Comparison of ENCODE assay signal across 10 cellular contexts in the genomic region with DNA sequence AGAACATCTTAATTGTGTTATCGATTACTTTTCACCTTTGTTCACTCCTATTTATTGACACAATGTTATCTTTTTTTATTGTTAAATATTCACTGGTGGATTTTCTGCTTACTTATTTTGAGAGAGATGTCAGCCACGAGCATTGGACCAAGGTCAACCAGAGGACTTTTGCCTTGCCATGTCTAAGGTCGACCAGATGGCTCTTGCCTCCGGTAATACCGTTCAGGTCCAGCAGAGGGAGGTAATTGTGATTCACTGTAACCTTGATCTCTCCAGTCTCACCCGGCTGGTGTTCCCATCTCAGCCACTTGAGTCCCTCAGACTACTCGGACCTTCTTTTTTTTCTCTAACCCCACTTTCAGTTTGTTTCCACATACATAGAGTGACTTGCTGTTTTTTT.
DNase-seq lines count a peak whose midpoint lies in the region; ATAC-seq, FAIRE-seq and TF ChIP-seq lines count a peak whose summit lies in the region.
"Had no signal": no experiment of that assay in that cellular context is flagged by ENCODE, and none has a peak within 500 bp of the region (broad histone marks: within the 10 kb centered on the region; RNA-seq: fewer than 3 reads in every experiment).

No MANE protein-coding gene starts in this region.

- H3K27me3 ChIP-seq in OCI-LY3 (ENCODE audit: low read depth, low read length) = no peaks in the 10 kb centered on the region
- no peaks in the 10 kb centered on the region for H3K27me3 ChIP-seq in endothelial cell of umbilical vein (ENCODE audit: control insufficient read depth in 2 of 2, insufficient read depth in 2 of 2, low read length in 2 of 2)
- H3K27me3 ChIP-seq in transverse colon = no peaks in the 10 kb centered on the region
- H3K27me3 ChIP-seq in upper lobe of left lung = no peaks in the 10 kb centered on the region
- H3K27me3 ChIP-seq: esophagus squamous epithelium, thyroid gland had no signal

- TF ChIP-seq POLR2A in endothelial cell of umbilical vein (IDR thresholded peaks at IDR 0.05; ENCODE audit: low read depth, low read length) (no peak), transverse colon (IDR thresholded peaks at IDR 0.05) (no peak), upper lobe of left lung (IDR thresholded peaks at IDR 0.05) (no peak)

- CTCF ChIA-PET in endothelial cell of umbilical vein (lab: Charles Lee) = no interaction called here

- 89 to 90% methylated on average over 3 to 7 of the region's 7 CpGs for whole genome bisulfite sequencing in transverse colon (ENCODE audit: low coverage in 1 of 2), 2 donors
- 87 to 90% methylated on average over 7 of the region's 7 CpGs for WGBS in upper lobe of left lung, 2 donors

- TF ChIP-seq CTCF in AG09309 (IDR thresholded peaks at IDR 0.05; ENCODE audit: control insufficient read depth, insufficient read depth, low read depth, low read length, missing control alignments) (peak; percentile 11), OCI-LY3 (IDR thresholded peaks at IDR 0.05; ENCODE audit: low read depth, low read length) (peak; percentile 48), endothelial cell of umbilical vein (IDR thresholded peaks at IDR 0.05; ENCODE audit: extremely low read depth in 1 of 2, insufficient read depth in 1 of 2, low read depth in 1 of 2, low read length in 2 of 2) (peak; percentile 12 to 26), transverse colon (IDR thresholded peaks at IDR 0.05) (peak in 1 of 5 experiments; percentile 12), upper lobe of left lung (IDR thresholded peaks at IDR 0.05) (peak in 2 of 6 experiments; percentile 14 to 16)

- dilution Hi-C loops in endothelial cell of umbilical vein (cut with MboI; ENCODE audit: extremely low pct_ligation_motif_present, low sequenced_read_pairs) = no loop called here

- intact Hi-C loops in endothelial cell of umbilical vein (cut with micrococcal nuclease) = loop anchor here (10.0 kb wide), 1 partner anchor 550 kb away; no protein-coding TSS in a partner anchor
- intact Hi-C loops in transverse colon (cut with DNase I; ENCODE audit: low total_unique reads) = no loop called here

- no peak for ATAC-seq in GM21576 (IDR thresholded peaks at IDR 0.05; ENCODE audit: unreplicated experiment)
- no peak for ATAC-seq in upper lobe of left lung (ENCODE audit: low FRiP score in 2 of 2)

- H3K9me3 ChIP-seq in OCI-LY3 (ENCODE audit: insufficient read depth, low read length) = no peaks in the 10 kb centered on the region
- peaks cover 8% of the 10 kb centered on the region for H3K9me3 ChIP-seq in endothelial cell of umbilical vein (replicated peaks; ENCODE audit: control insufficient read depth, insufficient read depth, low read length)
- peaks cover 14 to 23% of the 10 kb centered on the region in 2 donors for H3K9me3 ChIP-seq in transverse colon
- H3K9me3 ChIP-seq in upper lobe of left lung = peaks cover 0 to 33% (median 17%) of the 10 kb centered on the region in 4 donors
- H3K9me3 ChIP-seq: thyroid gland had no signal

- BruUV-seq in endothelial cell of umbilical vein (replicated peaks; lab: Mats Ljungman, UMichigan) = no TSS peak

- H3K36me3 ChIP-seq in OCI-LY3 (replicated peaks; ENCODE audit: low read depth, low read length) (peaks cover 42% of the 10 kb centered on the region), endothelial cell of umbilical vein (ENCODE audit: control insufficient read depth in 2 of 2, extremely low read depth in 1 of 2, insufficient read depth in 2 of 2, low read length in 2 of 2) (no peaks in the 10 kb centered on the region), transverse colon (peaks cover 0 to 8% (median 2%) of the 10 kb centered on the region in 4 donors), upper lobe of left lung (peaks cover 0 to 13% (median 2%) of the 10 kb centered on the region in 4 donors)
- H3K36me3 ChIP-seq: thyroid gland had no signal

- H3K9ac ChIP-seq in OCI-LY3 (ENCODE audit: low read length) (no peak overlapping the region), endothelial cell of umbilical vein (replicated peaks; ENCODE audit: extremely low read depth, insufficient read depth, low read length) (no peak overlapping the region)

- no peak overlapping the region for H2AFZ ChIP-seq in OCI-LY3 (ENCODE audit: low read depth, low read length)
- H2AFZ ChIP-seq in endothelial cell of umbilical vein (ENCODE audit: low read depth, low read length) = no peak overlapping the region

- H3K4me1 ChIP-seq in OCI-LY3 (ENCODE audit: low read length) (peaks cover 2% of the 10 kb centered on the region), endothelial cell of umbilical vein (ENCODE audit: control insufficient read depth, extremely low read depth, insufficient read depth, low read length) (no peaks in the 10 kb centered on the region), transverse colon (no peaks in the 10 kb centered on the region), upper lobe of left lung (no peaks in the 10 kb centered on the region)
- H3K4me1 ChIP-seq: esophagus squamous epithelium, thyroid gland had no signal

- DNase-seq in AG09309 (ENCODE audit: low read depth) (no peak), ELF-1 (ENCODE audit: low read depth, low spot score) (peak; percentile 25), endothelial cell of umbilical vein (ENCODE audit: low read depth, low spot score) (no peak), amygdala (lab: John Stamatoyannopoulos, UW) (no peak), transverse colon (no peak), upper lobe of left lung (no peak)
- DNase-seq: esophagus squamous epithelium, thyroid gland had no signal

- POLR2A ChIA-PET in endothelial cell of umbilical vein (lab: Charles Lee) = no interaction called here

- H3K9me1 ChIP-seq in endothelial cell of umbilical vein (replicated peaks; ENCODE audit: control insufficient read depth, extremely low read depth, insufficient read depth, low read length) = no peaks in the 10 kb centered on the region

- FAIRE-seq in endothelial cell of umbilical vein (lab: Jason Lieb, UNC) = no peak

- in situ Hi-C loops in transverse colon (cut with MboI; ENCODE audit: low pct_ligation_motif_present in 1 of 4, low pct_unique_long_range_greater_than_20kb in 1 of 4, low sequenced_read_pairs in 3 of 4) = no loop called here

- H4K20me1 ChIP-seq in OCI-LY3 (ENCODE audit: insufficient read depth, low read length) = no peaks in the 10 kb centered on the region
- H4K20me1 ChIP-seq in endothelial cell of umbilical vein (replicated peaks; ENCODE audit: control insufficient read depth, extremely low read depth, insufficient read depth, low read length) = no peaks in the 10 kb centered on the region

- H3K79me2 ChIP-seq in OCI-LY3 (ENCODE audit: low read length) (no peaks in the 10 kb centered on the region), endothelial cell of umbilical vein (ENCODE audit: control insufficient read depth, insufficient read depth, low read length) (no peaks in the 10 kb centered on the region)

- no peak overlapping the region for H3K27ac ChIP-seq in OCI-LY3 (ENCODE audit: low read length)
- no peak overlapping the region for H3K27ac ChIP-seq in endothelial cell of umbilical vein (ENCODE audit: insufficient read depth, low read depth, low read length)
- H3K27ac ChIP-seq in transverse colon = no peak overlapping the region
- no peak overlapping the region for H3K27ac ChIP-seq in upper lobe of left lung
- H3K27ac ChIP-seq: esophagus squamous epithelium, thyroid gland had no signal

- TF ChIP-seq EP300 in transverse colon (IDR thresholded peaks at IDR 0.05; ENCODE audit: low read depth) (no peak), upper lobe of left lung (IDR thresholded peaks at IDR 0.05) (no peak)

- no peak overlapping the region for H3K4me3 ChIP-seq in AG09309 (ENCODE audit: control insufficient read depth, low read depth, low read length)
- H3K4me3 ChIP-seq in OCI-LY3 (ENCODE audit: low read length) = no peak overlapping the region
- no peak overlapping the region for H3K4me3 ChIP-seq in endothelial cell of umbilical vein (replicated peaks in 1 of 3; ENCODE audit: insufficient read depth in 1 of 3, low read depth in 1 of 3, low read length in 3 of 3)
- H3K4me3 ChIP-seq in transverse colon = no peak overlapping the region
- H3K4me3 ChIP-seq in upper lobe of left lung = no peak overlapping the region
- H3K4me3 ChIP-seq: esophagus squamous epithelium, thyroid gland had no signal

- H3K4me2 ChIP-seq in OCI-LY3 (ENCODE audit: low read length) = no peak overlapping the region
- H3K4me2 ChIP-seq in endothelial cell of umbilical vein (ENCODE audit: insufficient read depth, low read length) = no peak overlapping the region

TF ChIP-seq in endothelial cell of umbilical vein, 7 proteins besides CTCF, POLR2A, EP300 and RAD21:
- no peak for TF ChIP-seq MYC (IDR thresholded peaks at IDR 0.05; ENCODE audit: low read depth, low read length)
- no peak for TF ChIP-seq EZH2 (IDR thresholded peaks at IDR 0.05; ENCODE audit: borderline replicate concordance, low read depth, low read length, severe bottlenecking)
- TF ChIP-seq, protein P1, sequence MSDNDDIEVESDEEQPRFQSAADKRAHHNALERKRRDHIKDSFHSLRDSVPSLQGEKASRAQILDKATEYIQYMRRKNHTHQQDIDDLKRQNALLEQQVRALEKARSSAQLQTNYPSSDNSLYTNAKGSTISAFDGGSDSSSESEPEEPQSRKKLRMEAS (IDR thresholded peaks at IDR 0.05; ENCODE audit: insufficient read depth, insufficient read length) = no peak
- TF ChIP-seq POLR2AphosphoS5 (IDR thresholded peaks at IDR 0.05; ENCODE audit: insufficient read depth, low read depth, low read length) = no peak
- no peak for TF ChIP-seq GATA2 (IDR thresholded peaks at IDR 0.05; ENCODE audit: insufficient read depth, insufficient read length, low read depth, low read length)
- TF ChIP-seq FOS (IDR thresholded peaks at IDR 0.05; ENCODE audit: borderline replicate concordance, insufficient read depth, low read length) = no peak
- no peak for TF ChIP-seq JUN (IDR thresholded peaks at IDR 0.05; ENCODE audit: borderline replicate concordance, insufficient read depth, insufficient read length, low read depth)
